12 cellular contexts compared by ENCODE assay signal in genomic region chr4:10623862-10624261, GRCh38.
DNase-seq lines count a peak whose midpoint lies in the region; ATAC-seq and TF ChIP-seq lines count a peak whose summit lies in the region.
"Had no signal": no experiment of that assay in that cellular context is flagged by ENCODE, and none has a peak within 500 bp of the region (broad histone marks: within the 10 kb centered on the region; RNA-seq: fewer than 3 reads in every experiment).

No MANE protein-coding gene starts in this region.

- no peak for TF ChIP-seq CTCF in VCaP (conservative IDR thresholded peaks at IDR 0.05)
- TF ChIP-seq CTCF in left lung (IDR thresholded peaks at IDR 0.05): no peak

- H3K4me1 ChIP-seq in left lung: no peaks in the 10 kb centered on the region

- peak; percentile 19 for DNase-seq in DMS53 treated with DMSO at 0.1 percent for 48 hours (lab: John Stamatoyannopoulos, UW; ENCODE audit: unreplicated experiment)
- DNase-seq in left lung: no peak
- DNase-seq in HK-2 (ENCODE audit: unreplicated experiment): no peak
- no peak for DNase-seq in occipital lobe (lab: John Stamatoyannopoulos, UW)
- DNase-seq in cortex of kidney (lab: John Stamatoyannopoulos, UW): no peak
- DNase-seq in caudate nucleus (lab: John Stamatoyannopoulos, UW): no peak
- DNase-seq: ACHN; C1 segment of cervical spinal cord; CD4-positive, alpha-beta T cell; DND-41; GF-D8 had no signal

- ATAC-seq in left lung: peak; percentile 86

- H3K27me3 ChIP-seq in left lung: no peaks in the 10 kb centered on the region

- H3K4me3 ChIP-seq in left lung: no peak overlapping the region

- H3K36me3 ChIP-seq in left lung: no peaks in the 10 kb centered on the region

- no peaks in the 10 kb centered on the region for H3K9me3 ChIP-seq in left lung

- H3K27ac ChIP-seq in VCaP (peak overlapping the region; percentile 19; the same call in 1 of the 2 replicates), left lung (no peak overlapping the region), caudate nucleus (ENCODE audit: low read depth, low read length) (no peak overlapping the region)

- intact Hi-C loops in left lung (cut with DNase I): no loop called here
